In the genomic region with DNA sequence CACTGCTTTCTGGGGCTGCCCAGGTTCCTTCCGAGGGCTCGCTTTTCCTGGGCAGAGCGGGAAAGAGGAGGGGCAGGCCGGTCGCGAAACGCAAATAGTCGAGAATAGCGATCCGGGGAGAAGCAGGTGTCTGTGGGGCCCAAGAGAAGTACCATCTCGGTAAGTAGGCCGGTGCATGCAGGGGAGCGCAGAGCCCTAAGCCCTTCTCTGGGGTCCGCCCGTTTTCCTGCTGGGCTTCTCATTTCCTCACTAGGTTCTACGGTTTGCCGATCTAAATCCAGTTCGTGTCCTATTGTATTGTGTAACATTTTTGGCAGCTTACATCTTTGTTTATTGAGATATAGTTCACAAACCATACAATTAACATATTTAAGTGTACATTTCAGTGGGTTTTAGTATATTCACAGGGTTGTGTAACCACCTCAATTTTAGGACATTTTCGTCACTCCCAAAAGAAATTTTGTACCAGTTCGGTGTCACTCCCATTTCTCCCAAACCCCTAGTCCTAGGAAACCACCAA, we compare ENCODE assay signal across 8 cellular contexts. TPM values are rescaled to one million over a fixed set of nuclear protein-coding genes. Genes with fewer than 3 reads are reported as not detected.
DNase-seq lines count a peak whose midpoint lies in the region; ATAC-seq, FAIRE-seq and TF ChIP-seq lines count a peak whose summit lies in the region.

No MANE protein-coding gene starts in this region.

- H4K5ac ChIP-seq in H1 (ENCODE audit: insufficient read length, low read depth, low read length): no peak overlapping the region

- POLR2A ChIA-PET in CD4-positive, alpha-beta T cell (lab: Charles Lee): interaction anchor here (0.7 to 38.3 kb wide), 17 partner anchors 8 to 929 kb away, joined by 3 to 4232 read pairs (median 3); a partner anchor contains a TSS
- POLR2A ChIA-PET in HEK293 (lab: Yijun Ruan, JAX): interaction anchor here (0.6 to 2.3 kb wide), 8 partner anchors 8 to 193 kb away, joined by 3 to 37 read pairs (median 4); a partner anchor contains a TSS
- POLR2A ChIA-PET in SK-N-SH (lab: Yijun Ruan, JAX): interaction anchor here (1.0 to 3.0 kb wide), 8 partner anchors 8 to 905 kb away, joined by 3 to 22 read pairs (median 4); a partner anchor contains a TSS
- POLR2A ChIA-PET in H1 (lab: Charles Lee; ENCODE audit: partially characterized antibody): interaction anchor here (0.7 to 6.3 kb wide), 6 partner anchors 8 to 66 kb away, joined by 3 to 64 read pairs (median 6); a partner anchor contains a TSS

- H3K27ac Mint-ChIP-seq in CD4-positive, alpha-beta T cell: peak overlapping the region; percentile 99

- TF ChIP-seq CTCF in CD4-positive, alpha-beta T cell (IDR thresholded peaks at IDR 0.05): no peak
- TF ChIP-seq CTCF in HEK293 (tag by site-specific recombination; IDR thresholded peaks at IDR 0.05): no peak
- no peak for TF ChIP-seq CTCF in SK-N-SH (IDR thresholded peaks at IDR 0.05)
- no peak for TF ChIP-seq CTCF in H1 (IDR thresholded peaks at IDR 0.05; ENCODE audit: control extremely low read depth in 1 of 3, insufficient read depth in 1 of 3, low read depth in 1 of 3, low read length in 3 of 3)
- TF ChIP-seq CTCF in upper lobe of right lung (IDR thresholded peaks at IDR 0.05): no peak

- no peak overlapping the region for H2AK5ac ChIP-seq in H1 (ENCODE audit: low read depth, low read length)

- peak overlapping the region; percentile 77; the same call in 1 of the 2 replicates for H4K8ac ChIP-seq in H1 (ENCODE audit: extremely low read depth, insufficient read depth, low read length)

- TF ChIP-seq EP300 in SK-N-SH (IDR thresholded peaks at IDR 0.05; ENCODE audit: borderline replicate concordance in 1 of 2, low read depth in 1 of 2, low read length in 1 of 2) (no peak), H1 (IDR thresholded peaks at IDR 0.05; ENCODE audit: borderline replicate concordance in 1 of 2, low read depth in 2 of 2, low read length in 2 of 2) (no peak)

- H3K36me3 ChIP-seq in HEK293 (ENCODE audit: control insufficient read depth in 2 of 2, insufficient read depth in 1 of 2, low read length in 2 of 2) (peaks cover 0 to 13% of the 10 kb centered on the region in 2 experiments; a peak in 1 of 3 replicates), SK-N-SH (replicated peaks in 1 of 2; ENCODE audit: control insufficient read depth in 1 of 2, insufficient read depth in 2 of 2, low read length in 1 of 2) (peaks cover 5 to 11% of the 10 kb centered on the region in 2 experiments), H1 (ENCODE audit: control insufficient read depth in 2 of 4, insufficient read depth in 4 of 4, low read length in 3 of 4) (no peaks in the 10 kb centered on the region), upper lobe of right lung (peaks cover 9% of the 10 kb centered on the region)

- H3K4me2 ChIP-seq in SK-N-SH (peak overlapping the region; percentile 95), H1 (ENCODE audit: insufficient read depth in 1 of 2, low read depth in 2 of 2, low read length in 2 of 2) (peak overlapping the region; percentile 82 to 87)

- peak in 4 of 10 experiments; percentile 22 to 61 (median 37) for DNase-seq in CD4-positive, alpha-beta T cell
- DNase-seq in SK-N-SH: no peak
- no peak for DNase-seq in H1 (ENCODE audit: low read depth in 1 of 2, low spot score in 2 of 2)
- peak; percentile 75 for DNase-seq in upper lobe of right lung

- H3K4me1 Mint-ChIP-seq in CD4-positive, alpha-beta T cell (ENCODE audit: low read depth): peaks cover 85% of the 10 kb centered on the region

- no peaks in the 10 kb centered on the region for H3K9me3 Mint-ChIP-seq in CD4-positive, alpha-beta T cell

- H3K4ac ChIP-seq in H1 (replicated peaks; ENCODE audit: insufficient read length, low read depth, low read length): peak overlapping the region; percentile 14

- H3K14ac ChIP-seq in H1 (ENCODE audit: insufficient read length): no peak overlapping the region

- H3K27ac ChIP-seq in CD4-positive, alpha-beta T cell (ENCODE audit: low read depth, low read length): peak overlapping the region; percentile 98
- H3K27ac ChIP-seq in HEK293 (ENCODE audit: extremely low read depth, low read depth, low read length): peak overlapping the region; percentile 85
- peak overlapping the region; percentile 97 for H3K27ac ChIP-seq in SK-N-SH (ENCODE audit: low read depth in 2 of 2, low read length in 1 of 2)
- no peak overlapping the region for H3K27ac ChIP-seq in H1 (ENCODE audit: low read depth, low read length)
- H3K27ac ChIP-seq in upper lobe of right lung: peak overlapping the region; percentile 99

- H3K4me1 ChIP-seq in HEK293 (ENCODE audit: control insufficient read depth, insufficient read depth, low read length) (peaks cover 7% of the 10 kb centered on the region; the same call in 1 of the 2 replicates), SK-N-SH (ENCODE audit: control insufficient read depth in 1 of 2, insufficient read depth in 2 of 2, low read depth in 1 of 2, low read length in 1 of 2) (peaks cover 6 to 17% of the 10 kb centered on the region in 2 experiments; a peak in 3 of 4 replicates), H1 (replicated peaks in 1 of 4; ENCODE audit: control insufficient read depth in 3 of 4, insufficient read depth in 4 of 4, low read length in 3 of 4) (peaks cover 0 to 7% (median 4%) of the 10 kb centered on the region in 4 experiments; a peak in 4 of 7 replicates), mononuclear cell (ENCODE audit: insufficient read depth, low read length) (peaks cover 67% of the 10 kb centered on the region), upper lobe of right lung (peaks cover 38% of the 10 kb centered on the region)

- H3F3A ChIP-seq in SK-N-SH (replicated peaks; ENCODE audit: insufficient read depth): peaks cover 19% of the 10 kb centered on the region

- H3K18ac ChIP-seq in H1 (ENCODE audit: extremely low read depth, low read length): no peak overlapping the region

- H3K23me2 ChIP-seq in H1 (ENCODE audit: low read depth, low read length): peaks cover 7% of the 10 kb centered on the region

- peaks cover 14% of the 10 kb centered on the region; the same call in 1 of the 2 replicates for H3K79me2 ChIP-seq in SK-N-SH (ENCODE audit: insufficient read depth)
- no peaks in the 10 kb centered on the region for H3K79me2 ChIP-seq in H1 (ENCODE audit: control insufficient read depth in 1 of 2, insufficient read depth in 2 of 2, low read length in 2 of 2)

- H2BK12ac ChIP-seq in H1 (ENCODE audit: low read depth, low read length): 0 out of 2 replicates have a peak overlapping the region, but pooled peaks have one; percentile 42

- CTCF ChIA-PET in CD4-positive, alpha-beta T cell (lab: Charles Lee): interaction anchor here (1.0 to 5.2 kb wide), 5 partner anchors 8 to 151 kb away, joined by 4 to 58 read pairs (median 36); a partner anchor contains a TSS
- CTCF ChIA-PET in HEK293 (lab: Yijun Ruan, JAX): interaction anchor here (0.8 to 1.5 kb wide), 6 partner anchors 9 to 137 kb away, joined by 3 to 10 read pairs (median 4); a partner anchor contains a TSS
- CTCF ChIA-PET in SK-N-SH (lab: Yijun Ruan, JAX): interaction anchor here (0.6 to 3.6 kb wide), 5 partner anchors 9 to 66 kb away, joined by 3 to 21 read pairs (median 9); a partner anchor contains a TSS
- CTCF ChIA-PET in H1 (lab: Charles Lee; ENCODE audit: partially characterized antibody): interaction anchor here (0.7 to 4.9 kb wide), 5 partner anchors 8 to 65 kb away, joined by 3 to 31 read pairs (median 5); a partner anchor contains a TSS

- H3K27me3 ChIP-seq in CD4-positive, alpha-beta T cell (ENCODE audit: control insufficient read depth, insufficient read depth, low read length): no peaks in the 10 kb centered on the region
- H3K27me3 ChIP-seq in SK-N-SH (ENCODE audit: insufficient read depth): no peaks in the 10 kb centered on the region
- no peaks in the 10 kb centered on the region for H3K27me3 ChIP-seq in H1 (replicated peaks in 1 of 4; ENCODE audit: control insufficient read depth in 3 of 4, extremely low read depth in 1 of 4, insufficient read depth in 3 of 4, low read length in 3 of 4)
- no peaks in the 10 kb centered on the region for H3K27me3 ChIP-seq in mononuclear cell (ENCODE audit: insufficient read depth, low read length)
- no peaks in the 10 kb centered on the region for H3K27me3 ChIP-seq in upper lobe of right lung

- H3K4me3 Mint-ChIP-seq in CD4-positive, alpha-beta T cell: peak overlapping the region; percentile 96

- peaks cover 24% of the 10 kb centered on the region for H3K36me3 Mint-ChIP-seq in CD4-positive, alpha-beta T cell (ENCODE audit: low read depth)

- no peak overlapping the region for H3K23ac ChIP-seq in H1 (ENCODE audit: insufficient read length)

- no peaks in the 10 kb centered on the region for H3K79me1 ChIP-seq in H1 (ENCODE audit: low read depth, low read length)

- peak overlapping the region; percentile 37 for H3K56ac ChIP-seq in H1 (replicated peaks; ENCODE audit: insufficient read length, low read depth, low read length)

- intact Hi-C loops in CD4-positive, alpha-beta T cell (cut with DNase I, micrococcal nuclease): loop anchor here in 1 of 2 experiments (1.0 kb wide), 1 partner anchor 18 kb away; a partner anchor contains a TSS
- intact Hi-C loops in upper lobe of right lung (cut with DNase I): no loop called here

- H2BK15ac ChIP-seq in H1 (ENCODE audit: low read length): peak overlapping the region; percentile 54; the same call in 1 of the 2 replicates

- H2BK20ac ChIP-seq in H1 (ENCODE audit: low read length): no peak overlapping the region

- no peaks in the 10 kb centered on the region for H3K9me3 ChIP-seq in CD4-positive, alpha-beta T cell (ENCODE audit: control insufficient read depth, low read length)
- no peaks in the 10 kb centered on the region for H3K9me3 ChIP-seq in HEK293 (ENCODE audit: control insufficient read depth, insufficient read depth, low read depth, low read length)
- H3K9me3 ChIP-seq in SK-N-SH: no peaks in the 10 kb centered on the region
- H3K9me3 ChIP-seq in H1 (ENCODE audit: insufficient read depth in 2 of 2, low read depth in 1 of 2, low read length in 1 of 2): no peaks in the 10 kb centered on the region
- no peaks in the 10 kb centered on the region for H3K9me3 ChIP-seq in mononuclear cell (ENCODE audit: low read depth, low read length)
- H3K9me3 ChIP-seq in upper lobe of right lung: no peaks in the 10 kb centered on the region

- H2AFZ ChIP-seq in SK-N-SH (ENCODE audit: low read depth): peak overlapping the region; percentile 97
- peak overlapping the region; percentile 91 for H2AFZ ChIP-seq in H1 (ENCODE audit: low read length)

- 4% methylated on average over 20 of the region's 20 CpGs for WGBS in SK-N-SH (ENCODE audit: low lambda C conversion rate)
- 8% methylated on average over 20 of the region's 20 CpGs; no CpG with 5 or more reads in 1 of the 2 experiments for WGBS in H1 (ENCODE audit: extremely low coverage in 1 of 2, insufficient coverage in 1 of 2, insufficient read length in 1 of 2, insufficient replicate concordance in 2 of 2, low coverage in 1 of 2, low lambda C conversion rate in 2 of 2, missing lambda C conversion rate in 1 of 2), 2 experiments

- ATAC-seq in CD4-positive, alpha-beta T cell (ENCODE audit: poor library complexity): peak; percentile 3
- peak; percentile 8 for ATAC-seq in upper lobe of right lung
- no peak for ATAC-seq in GM21825 (IDR thresholded peaks at IDR 0.05; ENCODE audit: unreplicated experiment)
- no peak for ATAC-seq in GM18519 (IDR thresholded peaks at IDR 0.05; ENCODE audit: low FRiP score, unreplicated experiment)

- H3K4me3 ChIP-seq in HEK293 (ENCODE audit: low read depth, low read length) (peak overlapping the region; percentile 69), SK-N-SH (ENCODE audit: low read depth in 2 of 2, low read length in 1 of 2) (peak overlapping the region; percentile 73 to 94), H1 (ENCODE audit: extremely low read depth in 1 of 4, insufficient read depth in 2 of 4, low read depth in 3 of 4, low read length in 4 of 4) (peak overlapping the region; percentile 80 to 90 (median 90)), mononuclear cell (ENCODE audit: low read length) (peak overlapping the region; percentile 82), upper lobe of right lung (peak overlapping the region; percentile 91)

- TF ChIP-seq RAD21 in SK-N-SH (IDR thresholded peaks at IDR 0.05; ENCODE audit: low read length) (no peak), H1 (IDR thresholded peaks at IDR 0.05 in 1 of 2, conservative IDR thresholded peaks at IDR 0.05 in 1 of 2; ENCODE audit: low read depth in 2 of 2, low read length in 2 of 2) (no peak)

- no peak for FAIRE-seq in H1 (lab: Jason Lieb, UNC)

- no peaks in the 10 kb centered on the region for H4K20me1 ChIP-seq in SK-N-SH (ENCODE audit: insufficient read depth)
- no peaks in the 10 kb centered on the region for H4K20me1 ChIP-seq in H1 (replicated peaks in 1 of 2; ENCODE audit: control insufficient read depth in 1 of 2, insufficient read depth in 2 of 2, low read length in 2 of 2)

- no peaks in the 10 kb centered on the region for H3K9me2 ChIP-seq in SK-N-SH

- H3K9ac ChIP-seq in SK-N-SH: peak overlapping the region; percentile 85
- H3K9ac ChIP-seq in H1 (replicated peaks in 1 of 4; ENCODE audit: extremely low read depth in 1 of 4, low read depth in 3 of 4, low read length in 3 of 4): peak overlapping the region in 3 of 4 experiments; percentile 22 to 41 (median 29); a peak in 4 of 7 replicates

- H4K91ac ChIP-seq in H1 (replicated peaks; ENCODE audit: insufficient read length, low read length): no peak overlapping the region

- no peak for TF ChIP-seq POLR2A in H1 (IDR thresholded peaks at IDR 0.05; ENCODE audit: control extremely low read depth in 1 of 2, low read depth in 2 of 2, low read length in 2 of 2)

- no peak overlapping the region for H2BK120ac ChIP-seq in H1 (replicated peaks; ENCODE audit: low read depth, low read length)

- H2BK5ac ChIP-seq in H1 (ENCODE audit: low read depth, low read length): peak overlapping the region; percentile 45; the same call in 1 of the 2 replicates

- no peaks in the 10 kb centered on the region for H3K27me3 Mint-ChIP-seq in CD4-positive, alpha-beta T cell

RNA-seq across cellular contexts. Expression of a gene that starts 6.9 kb away (rescaled TPM):
- total RNA-seq in CD4-positive, alpha-beta T cell: 1 to 10 TPM; 6.2 to 9.8 TPM
- polyA plus RNA-seq in SK-N-SH (2012; rRNA removed): 9.7 and 11.1 TPM in 2 replicates
- polyA plus RNA-seq in SK-N-SH (2012; cell fraction: cytosol; rRNA removed): 13.2 and 13.8 TPM in 2 replicates
- 7.0 and 7.6 TPM in 2 replicates for polyA plus RNA-seq in SK-N-SH (2012; cell fraction: nucleus; rRNA removed)
- total RNA-seq in H1 (2021; fragmentation: NEBNext Ultra II Directional; extraction: Animal tissue kit (Norgen Biotek cat#: 25700)): 6.2 and 6.4 TPM in 2 replicates
- 2.9 and 4.3 TPM in 2 replicates for polyA plus RNA-seq in H1 (2011; rRNA removed)
- 4.4 TPM for polyA plus RNA-seq in H1 (2011; cell fraction: cytosol; rRNA removed)
- polyA plus RNA-seq in H1 (2011; cell fraction: nucleus; rRNA removed): 3.1 TPM
- polyA plus RNA-seq in H1 (2012, experiment 1 of 2): 5.6 to 9.8 TPM (median 7.9 TPM) in 4 replicates
- 4.7 TPM for polyA plus RNA-seq in H1 (2012, experiment 2 of 2)
- polyA plus RNA-seq in H1 (2013, experiment 1 of 2): 3.6 TPM
- 4.0 TPM for polyA plus RNA-seq in H1 (2013, experiment 2 of 2)
- polyA minus RNA-seq in H1 (2011; rRNA and poly(A)+ RNA removed): 4.4 and 5.0 TPM in 2 replicates
- polyA minus RNA-seq in H1 (2011; cell fraction: cytosol; rRNA and poly(A)+ RNA removed): 2.9 TPM
- polyA minus RNA-seq in H1 (2011; cell fraction: nucleus; rRNA and poly(A)+ RNA removed): 4.8 TPM
- 7.5 TPM for total RNA-seq in mononuclear cell
- 25.4 TPM for total RNA-seq in upper lobe of right lung

RNA-seq across cellular contexts. Expression of a gene that starts 18.1 kb away (rescaled TPM):
- total RNA-seq in CD4-positive, alpha-beta T cell: 1,000 to 10,000 TPM; 4,357 to 4,503 TPM
- 1,193 and 2,153 TPM in 2 replicates for polyA plus RNA-seq in SK-N-SH (2012; rRNA removed)
- 2,055 and 2,105 TPM in 2 replicates for polyA plus RNA-seq in SK-N-SH (2012; cell fraction: cytosol; rRNA removed)
- 408 and 638 TPM in 2 replicates for polyA plus RNA-seq in SK-N-SH (2012; cell fraction: nucleus; rRNA removed)
- total RNA-seq in H1 (2021; fragmentation: NEBNext Ultra II Directional; extraction: Animal tissue kit (Norgen Biotek cat#: 25700)): 71.2 and 78.9 TPM in 2 replicates
- polyA plus RNA-seq in H1 (2011; rRNA removed): 380 and 907 TPM in 2 replicates
- 423 TPM for polyA plus RNA-seq in H1 (2011; cell fraction: cytosol; rRNA removed)
- polyA plus RNA-seq in H1 (2011; cell fraction: nucleus; rRNA removed): 24.2 TPM
- polyA plus RNA-seq in H1 (2012, experiment 1 of 2): 141 to 188 TPM (median 152 TPM) in 4 replicates
- 85.5 TPM for polyA plus RNA-seq in H1 (2012, experiment 2 of 2)
- 100 TPM for polyA plus RNA-seq in H1 (2013, experiment 1 of 2)
- polyA plus RNA-seq in H1 (2013, experiment 2 of 2): 143 TPM
- polyA minus RNA-seq in H1 (2011; rRNA and poly(A)+ RNA removed): 62.5 and 99.2 TPM in 2 replicates
- polyA minus RNA-seq in H1 (2011; cell fraction: cytosol; rRNA and poly(A)+ RNA removed): 112 TPM
- 132 TPM for polyA minus RNA-seq in H1 (2011; cell fraction: nucleus; rRNA and poly(A)+ RNA removed)
- 20,832 TPM for total RNA-seq in mononuclear cell
- 4,033 TPM for total RNA-seq in upper lobe of right lung

RNA-seq across cellular contexts. Expression of a gene that starts 18.3 kb away (rescaled TPM):
- total RNA-seq in CD4-positive, alpha-beta T cell: 10 to 100 TPM; 17.4 to 21.9 TPM
- polyA plus RNA-seq in SK-N-SH (2012; rRNA removed) (0.13 and 0.31 TPM in 2 replicates), H1 (2011; rRNA removed) (1.0 and 1.3 TPM in 2 replicates)
- 0.01 and 0.04 TPM in 2 replicates for polyA plus RNA-seq in SK-N-SH (2012; cell fraction: cytosol; rRNA removed)
- polyA plus RNA-seq in SK-N-SH (2012; cell fraction: nucleus; rRNA removed): 1.1 and 1.7 TPM in 2 replicates
- total RNA-seq in H1 (2021; fragmentation: NEBNext Ultra II Directional; extraction: Animal tissue kit (Norgen Biotek cat#: 25700)): 0.48 and 0.65 TPM in 2 replicates
- 0.78 TPM for polyA plus RNA-seq in H1 (2011; cell fraction: cytosol; rRNA removed)
- 4.2 TPM for polyA plus RNA-seq in H1 (2011; cell fraction: nucleus; rRNA removed)
- 0.48 to 1.1 TPM (median 0.88 TPM) in 4 replicates for polyA plus RNA-seq in H1 (2012, experiment 1 of 2)
- not detected for polyA plus RNA-seq in H1 (2012, experiment 2 of 2)
- 0.49 TPM for polyA plus RNA-seq in H1 (2013, experiment 1 of 2)
- 0.28 TPM for polyA plus RNA-seq in H1 (2013, experiment 2 of 2)
- polyA minus RNA-seq in H1 (2011; rRNA and poly(A)+ RNA removed): 1.6 and 1.7 TPM in 2 replicates
- 0.51 TPM for polyA minus RNA-seq in H1 (2011; cell fraction: cytosol; rRNA and poly(A)+ RNA removed)
- polyA minus RNA-seq in H1 (2011; cell fraction: nucleus; rRNA and poly(A)+ RNA removed): 2.9 TPM
- total RNA-seq in mononuclear cell (19.2 TPM), upper lobe of right lung (3.7 TPM)

Comparison
In these comparisons a context has a peak if more than half of its experiments do, and no peak if none do; other contexts are left out.
1. ATAC-seq: peak in CD4-positive, alpha-beta T cell (single experiment) and upper lobe of right lung (single experiment); none in GM21825 (single experiment) and GM18519 (single experiment).
2. RNA of a gene that starts 18.1 kb away (total RNA-seq): 20,832 TPM in mononuclear cell (single experiment), 4,357 to 4,503 TPM in CD4-positive, alpha-beta T cell and 4,033 TPM in upper lobe of right lung (single experiment); 71.2 to 78.9 TPM in H1; every median in the first group is over 10 times any median in the second.
3. Peak in every context shown above with its lines, with median percentiles within 50 percentile points of each other: H3K4me3 ChIP-seq.